In genomic region chr20:61385316-61385715, GRCh38 we compare ENCODE assay signal across 21 cellular contexts.
"Had no signal": no experiment of that assay in that cellular context is flagged by ENCODE, and none has a peak within 500 bp of the region (broad histone marks: within the 10 kb centered on the region; RNA-seq: fewer than 3 reads in every experiment).

No MANE protein-coding gene starts in this region.

- H3K4me3 Mint-ChIP-seq: endodermal cell; natural killer cell; neural crest cell; stimulated activated naive B cell treated with anti-CD40 and anti-IgM and Interleukin-4, amounts not matched to agents 10 μg/mL and 1 μg/mL and 100 μg/mL, for 72 hours; stimulated activated naive CD8-positive, alpha-beta T cell treated with anti-CD3 and anti-CD28 coated beads, Interleukin-15, amount 100 ng/mL, for 72 hours had no signal

- H3K4me1 ChIP-seq: heart right ventricle, right atrium auricular region, testis, upper lobe of right lung, vagina had no signal

- H3K36me3 ChIP-seq: heart right ventricle, ovary, right atrium auricular region, sigmoid colon, tibial nerve, upper lobe of right lung, vagina had no signal

- H3K4me1 Mint-ChIP-seq: natural killer cell; stimulated activated naive B cell treated with anti-CD40 and anti-IgM and Interleukin-4, amounts not matched to agents 10 μg/mL and 1 μg/mL and 100 μg/mL, for 72 hours; stimulated activated naive CD8-positive, alpha-beta T cell treated with anti-CD3 and anti-CD28 coated beads, Interleukin-15, amount 100 ng/mL, for 72 hours had no signal

- H3K27ac ChIP-seq: coronary artery, foreskin keratinocyte, heart right ventricle, ovary, right atrium auricular region, sigmoid colon, testis, tibial nerve, upper lobe of right lung, vagina had no signal

- ATAC-seq: foreskin keratinocyte; heart right ventricle; natural killer cell; stimulated activated naive B cell treated with anti-CD40 and anti-IgM and Interleukin-4, amounts not matched to agents 10 μg/mL and 1 μg/mL and 100 μg/mL, for 72 hours; stimulated activated naive CD8-positive, alpha-beta T cell treated with anti-CD3 and anti-CD28 coated beads, Interleukin-15, amount 100 ng/mL, for 72 hours; upper lobe of right lung had no signal

- DNase-seq: effector CD4-positive, alpha-beta T cell; endodermal cell; erythroblast; foreskin keratinocyte; heart right ventricle; hypothalamus; kidney glomerular epithelial cell; natural killer cell; nucleus accumbens; ovary; sigmoid colon; stimulated activated CD4-positive, alpha-beta T cell treated with anti-CD3 and anti-CD28 coated beads, Interleukin-4, amount 100 ng/mL, for 1 hour; stimulated activated naive B cell treated with anti-CD40 and anti-IgM and Interleukin-4, amounts not matched to agents 10 μg/mL and 1 μg/mL and 100 μg/mL, for 72 hours; stimulated activated naive CD8-positive, alpha-beta T cell treated with anti-CD3 and anti-CD28 coated beads, Interleukin-15, amount 100 ng/mL, for 72 hours; testis; upper lobe of right lung had no signal

- H3K27ac Mint-ChIP-seq: endodermal cell; natural killer cell; stimulated activated naive B cell treated with anti-CD40 and anti-IgM and Interleukin-4, amounts not matched to agents 10 μg/mL and 1 μg/mL and 100 μg/mL, for 72 hours; stimulated activated naive CD8-positive, alpha-beta T cell treated with anti-CD3 and anti-CD28 coated beads, Interleukin-15, amount 100 ng/mL, for 72 hours had no signal

- H3K9me3 ChIP-seq: testis, upper lobe of right lung, vagina had no signal

- H3K36me3 Mint-ChIP-seq: natural killer cell; stimulated activated naive B cell treated with anti-CD40 and anti-IgM and Interleukin-4, amounts not matched to agents 10 μg/mL and 1 μg/mL and 100 μg/mL, for 72 hours had no signal

- H3K4me3 ChIP-seq: coronary artery, heart right ventricle, ovary, right atrium auricular region, sigmoid colon, testis, tibial nerve, upper lobe of right lung, vagina had no signal

- H3K27me3 ChIP-seq: foreskin keratinocyte, ovary, right atrium auricular region, testis, tibial nerve, upper lobe of right lung, vagina had no signal
